In the genomic region with DNA sequence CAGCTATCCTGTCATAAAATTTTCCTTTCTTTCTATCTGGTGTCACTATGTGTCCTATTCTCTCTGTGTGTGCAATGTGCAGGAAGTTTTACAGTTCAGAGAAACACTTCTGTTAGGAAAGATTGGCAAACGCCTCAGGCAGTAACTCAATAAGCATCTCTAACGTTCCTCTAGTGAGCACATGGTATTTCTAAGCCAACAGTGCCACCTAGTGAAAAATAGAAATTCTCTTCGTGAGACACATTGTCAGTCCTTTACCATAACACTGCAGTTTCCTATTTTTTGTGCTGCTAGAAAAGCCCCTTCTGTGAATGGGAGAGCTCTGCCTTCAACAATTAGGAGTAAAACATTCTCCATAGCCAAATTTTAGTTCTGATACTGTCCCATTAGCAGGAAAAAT, we compare ENCODE assay signal across 10 cellular contexts. TPM values are rescaled to one million over a fixed set of nuclear protein-coding genes. Genes with fewer than 3 reads are reported as not detected.
DNase-seq lines count a peak whose midpoint lies in the region; ATAC-seq and TF ChIP-seq lines count a peak whose summit lies in the region.
"Had no signal": no experiment of that assay in that cellular context is flagged by ENCODE, and none has a peak within 500 bp of the region (broad histone marks: within the 10 kb centered on the region; RNA-seq: fewer than 3 reads in every experiment).

No MANE protein-coding gene starts in this region.

- no peak for TF ChIP-seq POLR2A in adrenal gland (IDR thresholded peaks at IDR 0.05)

- no peak overlapping the region for H2BK15ac ChIP-seq in neuronal stem cell (ENCODE audit: low read length)

- TF ChIP-seq CTCF in adrenal gland (IDR thresholded peaks at IDR 0.05), result peak; percentile 8 to 38 (median 31)

- H3K4me1 ChIP-seq in adrenal gland (replicated peaks in 1 of 2) (no peaks in the 10 kb centered on the region), neuronal stem cell (ENCODE audit: control insufficient read depth in 2 of 2, insufficient read depth in 1 of 2, low read depth in 1 of 2, low read length in 2 of 2) (no peaks in the 10 kb centered on the region)

- H3K18ac ChIP-seq in neuronal stem cell (ENCODE audit: low read length), result no peak overlapping the region

- no peak overlapping the region for H2BK120ac ChIP-seq in neuronal stem cell (ENCODE audit: low read depth, low read length)

- no peak overlapping the region for H3K27ac ChIP-seq in adrenal gland
- no peak overlapping the region for H3K27ac ChIP-seq in neuronal stem cell (replicated peaks; ENCODE audit: low read length)
- H3K27ac ChIP-seq: neutrophil had no signal

- WGBS in adrenal gland, 4 donors, result 3 to 7% (median 5%) methylated on average over 3 of the region's 3 CpGs
- no CpG with 5 or more reads among the region's 3 CpGs for WGBS in neuronal stem cell (ENCODE audit: extremely low coverage in 2 of 2, insufficient read length in 2 of 2, insufficient replicate concordance in 1 of 2), 2 donors

- H3K4ac ChIP-seq in neuronal stem cell (ENCODE audit: low read length), result no peak overlapping the region

- H3K9ac ChIP-seq in neuronal stem cell (ENCODE audit: low read depth, low read length, poor library complexity), result no peak overlapping the region

- no peak overlapping the region for H3K4me3 ChIP-seq in adrenal gland
- no peak overlapping the region for H3K4me3 ChIP-seq in neuronal stem cell (ENCODE audit: low read length in 2 of 2)

- H3K27me3 ChIP-seq in adrenal gland (no peaks in the 10 kb centered on the region), neuronal stem cell (ENCODE audit: control insufficient read depth in 3 of 3, insufficient read depth in 3 of 3, low read depth in 1 of 3, low read length in 3 of 3) (no peaks in the 10 kb centered on the region)
- H3K27me3 ChIP-seq: neutrophil had no signal

- no peak overlapping the region for H2AFZ ChIP-seq in neuronal stem cell (ENCODE audit: low read length)

- intact Hi-C loops in adrenal gland (cut with DNase I), result no loop called here

- ATAC-seq in left lobe of liver (peak; percentile 81), GM21619 (IDR thresholded peaks at IDR 0.05; ENCODE audit: unreplicated experiment) (no peak)

- no peak overlapping the region for H2BK12ac ChIP-seq in neuronal stem cell (ENCODE audit: low read length)

- H3K79me1 ChIP-seq in neuronal stem cell (ENCODE audit: low read depth, low read length), result no peaks in the 10 kb centered on the region

- no peak overlapping the region for H3K23ac ChIP-seq in neuronal stem cell (ENCODE audit: low read depth, low read length, poor library complexity)

- H2BK5ac ChIP-seq in neuronal stem cell (ENCODE audit: low read length), result no peak overlapping the region

- peak; percentile 23 for DNase-seq in Caki2 (ENCODE audit: low read depth)
- DNase-seq in KG1 (lab: John Stamatoyannopoulos, UW), result peak; percentile 34
- DNase-seq in adrenal gland, result no peak
- no peak for DNase-seq in left lobe of liver (ENCODE audit: low spot score)
- DNase-seq in NCI-H187 treated with DMSO at 0.1 percent for 48 hours (lab: John Stamatoyannopoulos, UW), result no peak
- DNase-seq in stimulated activated CD4-positive, alpha-beta T cell treated with anti-CD3 and anti-CD28 coated beads, Interleukin-4, amount 100 ng/mL, for 24 hours, result no peak
- no peak for DNase-seq in neuronal stem cell (ENCODE audit: low spot score)
- DNase-seq: activated gamma-delta T cell treated with Interleukin-2 at 50 U/mL for 16 hours had no signal

- H2AK5ac ChIP-seq in neuronal stem cell (ENCODE audit: low read depth, low read length), result no peak overlapping the region

- no peak overlapping the region for H4K8ac ChIP-seq in neuronal stem cell (ENCODE audit: low read depth, low read length)

- H3K36me3 ChIP-seq in adrenal gland (replicated peaks in 1 of 2), result no peaks in the 10 kb centered on the region
- no peaks in the 10 kb centered on the region for H3K36me3 ChIP-seq in neuronal stem cell (replicated peaks in 1 of 2; ENCODE audit: control insufficient read depth in 2 of 2, insufficient read depth in 2 of 2, low read length in 2 of 2)
- H3K36me3 ChIP-seq: neutrophil had no signal

- H4K91ac ChIP-seq in neuronal stem cell (ENCODE audit: low read depth, low read length, poor library complexity), result no peak overlapping the region

- no peak overlapping the region for H3K4me2 ChIP-seq in neuronal stem cell (ENCODE audit: insufficient read depth, low read length, poor library complexity, severe bottlenecking)

- H3K9me3 ChIP-seq in adrenal gland (replicated peaks in 1 of 3) (no peaks in the 10 kb centered on the region), neuronal stem cell (replicated peaks in 1 of 2; ENCODE audit: control insufficient read depth in 2 of 2, insufficient read depth in 1 of 2, low read depth in 1 of 2, low read length in 2 of 2) (peaks cover 0 to 26% of the 10 kb centered on the region in 2 donors)
- H3K9me3 ChIP-seq: neutrophil had no signal

- in situ Hi-C loops in Caki2 (cut with HindIII; ENCODE audit: low pct_unique_long_range_greater_than_20kb, low sequenced_read_pairs), result no loop called here

- no peak overlapping the region for H3K14ac ChIP-seq in neuronal stem cell (ENCODE audit: low read length)

RNA-seq across cellular contexts. Expression of a gene that starts 50.7 kb away (rescaled TPM):
- not detected in 2 replicates for total RNA-seq in Caki2 (2014; rRNA removed; shearing (Covaris generic); ENCODE audit: low replicate concordance)
- total RNA-seq in adrenal gland (not detected), left lobe of liver (not detected)
- polyA plus RNA-seq in adrenal gland, result not detected
- not detected for polyA plus RNA-seq in neuronal stem cell (2013, experiment 1 of 2)
- not detected for polyA plus RNA-seq in neuronal stem cell (2013, experiment 2 of 2)

Comparison
In these comparisons a context has a peak if more than half of its experiments do, and no peak if none do; other contexts are left out.
1. DNase-seq: peak in Caki2 (single experiment) and KG1 (single experiment); none in adrenal gland (0 of 7), left lobe of liver (single experiment), NCI-H187 treated with DMSO at 0.1 percent for 48 hours (single experiment), stimulated activated CD4-positive, alpha-beta T cell treated with anti-CD3 and anti-CD28 coated beads, Interleukin-4, amount 100 ng/mL, for 24 hours (single experiment) and neuronal stem cell (single experiment).